Comparison of ENCODE assay signal across 8 cellular contexts in the genomic region with DNA sequence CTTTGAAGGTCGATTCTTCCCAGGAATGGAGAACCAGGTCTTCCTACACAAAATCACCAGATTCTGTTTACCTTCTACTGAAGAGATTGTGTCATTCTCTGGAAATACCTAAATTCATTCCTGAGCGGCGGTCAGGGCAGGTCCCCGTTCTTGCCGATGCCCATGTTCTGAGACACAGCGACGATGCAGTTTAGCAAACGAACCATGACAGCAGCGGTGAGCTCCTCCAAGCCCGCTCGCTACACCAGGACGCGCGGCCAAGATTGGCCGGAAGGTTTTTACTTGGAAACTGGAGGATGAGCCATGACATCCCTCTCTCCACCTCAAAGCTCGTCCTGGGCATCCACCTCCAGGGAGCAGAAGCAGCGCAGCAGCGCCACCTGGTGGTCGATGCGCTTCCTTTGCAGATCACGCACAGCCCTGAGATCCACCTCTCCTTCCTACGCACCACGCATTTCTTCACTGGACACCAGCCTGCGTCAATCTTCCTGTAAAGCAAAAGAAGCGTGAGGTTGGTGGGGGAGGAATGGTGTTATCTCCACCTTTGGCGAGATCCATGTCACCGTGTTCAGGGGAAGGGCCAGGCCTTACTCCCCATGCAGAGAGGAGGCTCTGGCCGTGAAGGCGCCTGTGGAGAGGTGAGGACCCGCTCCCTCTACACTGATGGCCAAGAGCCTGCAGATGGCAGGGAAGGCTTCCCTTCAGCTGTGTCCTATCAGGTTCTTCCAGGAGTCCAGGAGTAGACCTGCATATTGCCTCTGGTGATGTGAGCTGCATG. TPM values are rescaled to one million over a fixed set of nuclear protein-coding genes. Genes with fewer than 3 reads are reported as not detected.
DNase-seq lines count a peak whose midpoint lies in the region; ATAC-seq and TF ChIP-seq lines count a peak whose summit lies in the region.

No MANE protein-coding gene starts in this region.

- TF ChIP-seq CTCF in hepatocyte (IDR thresholded peaks at IDR 0.05; ENCODE audit: poor library complexity): peak; percentile 96
- TF ChIP-seq CTCF in retinal pigment epithelial cell (conservative IDR thresholded peaks at IDR 0.05; ENCODE audit: low read depth, low read length): peak; percentile 94

- peak; percentile 69 for DNase-seq in DMS79 (lab: John Stamatoyannopoulos, UW)
- peak; percentile 79 to 92 for DNase-seq in HAP-1 (ENCODE audit: low spot score in 2 of 2)
- DNase-seq in NCI-H128 (lab: John Stamatoyannopoulos, UW; ENCODE audit: unreplicated experiment): peak; percentile 45
- peak; percentile 76 to 85 (median 83) for DNase-seq in T-helper 2 cell
- DNase-seq in anterior cingulate cortex (lab: John Stamatoyannopoulos, UW): peak in 57 of 58 donors; percentile 41 to 95 (median 75)
- peak; percentile 95 for DNase-seq in hepatocyte (ENCODE audit: low spot score)
- peak; percentile 16 for DNase-seq in retinal pigment epithelial cell (ENCODE audit: low read depth)

- no peaks in the 10 kb centered on the region for H4K20me1 ChIP-seq in hepatocyte (ENCODE audit: insufficient read depth, poor library complexity, severe bottlenecking)

- H3K27me3 ChIP-seq in HAP-1 (ENCODE audit: low read depth): peaks cover 27% of the 10 kb centered on the region
- peaks cover 27% of the 10 kb centered on the region for H3K27me3 ChIP-seq in hepatocyte

- H2AFZ ChIP-seq in hepatocyte: no peak overlapping the region

- no peaks in the 10 kb centered on the region for H3K36me3 ChIP-seq in HAP-1 (replicated peaks)
- H3K36me3 ChIP-seq in hepatocyte (replicated peaks; ENCODE audit: insufficient read depth, low read depth): no peaks in the 10 kb centered on the region

- no peaks in the 10 kb centered on the region for H3K9me2 ChIP-seq in hepatocyte (replicated peaks; ENCODE audit: insufficient read depth)

- no peaks in the 10 kb centered on the region for H3K79me2 ChIP-seq in hepatocyte

- H3K4me2 ChIP-seq in hepatocyte: peak overlapping the region; percentile 67

- 8% methylated on average over 30 of the region's 30 CpGs for WGBS in hepatocyte (ENCODE audit: low lambda C conversion rate, missing lambda C conversion rate)

- ATAC-seq in HG02678 (IDR thresholded peaks at IDR 0.05; ENCODE audit: unreplicated experiment): no peak

- H3K9me3 ChIP-seq in HAP-1 (no peaks in the 10 kb centered on the region), hepatocyte (ENCODE audit: low read depth) (no peaks in the 10 kb centered on the region)

- H3K27ac ChIP-seq in hepatocyte: no peak overlapping the region

- no peak overlapping the region for H3K4me3 ChIP-seq in HAP-1
- H3K4me3 ChIP-seq in hepatocyte: no peak overlapping the region
- peak overlapping the region; percentile 24 for H3K4me3 ChIP-seq in retinal pigment epithelial cell (ENCODE audit: low read length)

- no peaks in the 10 kb centered on the region for H3K4me1 ChIP-seq in HAP-1
- no peaks in the 10 kb centered on the region for H3K4me1 ChIP-seq in hepatocyte (ENCODE audit: insufficient read depth)

- in situ Hi-C loops in HAP-1 (cut with MboI; ENCODE audit: low sequenced_read_pairs): loop anchor here (5.0 kb wide), 2 partner anchors 170 to 230 kb away; a partner anchor contains a TSS

RNA-seq across cellular contexts. Expression of a gene that starts 9.9 kb away (rescaled TPM):
- total RNA-seq in hepatocyte: 46.9 and 52.2 TPM in 2 replicates
- polyA plus RNA-seq in hepatocyte: 151 and 216 TPM in 2 replicates

RNA-seq across cellular contexts. Expression of a gene that starts 36.5 kb away (rescaled TPM):
- 32.6 and 36.0 TPM in 2 replicates for total RNA-seq in hepatocyte
- polyA plus RNA-seq in hepatocyte: 41.9 and 43.8 TPM in 2 replicates

Comparison
In these comparisons a context has a peak if more than half of its experiments do, and no peak if none do; other contexts are left out.
1. DNase-seq: peak in every context shown above with its lines; median percentile 95 in hepatocyte; 86 in HAP-1; 83 in T-helper 2 cell; 75 in anterior cingulate cortex; 69 in DMS79; 45 in NCI-H128; 16 in retinal pigment epithelial cell.